ENCODE assay signal across 8 cellular contexts in the genomic region with DNA sequence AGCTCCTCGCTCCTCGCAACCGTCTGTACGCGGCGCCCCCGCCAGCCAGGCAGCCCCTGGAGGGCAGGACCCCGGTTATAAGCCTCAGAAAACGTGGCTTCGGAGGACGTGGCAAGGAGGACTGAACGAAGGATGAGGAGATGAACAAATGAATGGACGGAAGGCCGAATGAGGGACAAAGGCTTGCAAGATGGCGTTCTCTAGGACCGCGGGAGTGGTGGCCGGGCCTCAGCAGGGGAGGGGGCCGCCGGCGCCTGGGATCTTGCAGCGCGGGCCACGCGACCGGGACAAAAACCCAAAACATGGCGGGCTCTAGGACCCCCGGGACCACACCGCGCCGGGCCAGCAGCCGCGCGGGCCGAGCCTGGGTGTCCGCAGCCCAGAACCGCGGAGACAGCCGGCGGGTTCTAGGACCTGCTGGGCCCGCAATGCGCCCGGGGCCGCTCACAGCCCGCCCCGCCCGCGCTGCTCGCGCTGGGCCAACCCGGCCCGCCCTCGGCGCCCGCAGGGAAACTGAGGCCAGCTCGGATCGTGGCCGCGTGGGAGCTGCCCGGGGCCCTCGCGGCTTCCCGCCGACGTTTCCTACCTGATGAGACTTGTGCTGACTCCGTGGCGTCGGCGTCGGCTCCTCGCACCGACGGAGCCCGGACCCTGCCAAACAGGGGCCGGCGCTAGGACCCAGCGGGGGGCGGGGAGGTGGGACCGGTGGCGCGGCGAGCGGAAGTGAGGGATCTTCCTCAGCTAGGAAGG. TPM values are rescaled to one million over a fixed set of nuclear protein-coding genes. Genes with fewer than 3 reads are reported as not detected.
DNase-seq lines count a peak whose midpoint lies in the region; ATAC-seq and TF ChIP-seq lines count a peak whose summit lies in the region.

No MANE protein-coding gene starts in this region.

- DNase-seq in AG10803 (ENCODE audit: low read depth) (peak; percentile 90), NCI-H446 treated with DMSO at 0.1 percent for 48 hours (lab: John Stamatoyannopoulos, UW) (peak; percentile 73), chondrocyte (ENCODE audit: low spot score) (peak; percentile 95)
- DNase-seq in activated CD4-positive, alpha-beta T cell treated with anti-CD3 and anti-CD28 coated beads for 36 hours, result peak; percentile 95
- DNase-seq in stimulated activated CD4-positive, alpha-beta T cell treated with anti-CD3 and anti-CD28 coated beads, Interleukin-1b, Interleukin-23, amount 100 ng/mL, for 1 hour (ENCODE audit: low read depth in 2 of 2), result peak; percentile 53 to 86

- H3K27me3 Mint-ChIP-seq in activated CD4-positive, alpha-beta T cell treated with anti-CD3 and anti-CD28 coated beads for 36 hours, result no peaks in the 10 kb centered on the region
- no peaks in the 10 kb centered on the region for H3K27me3 Mint-ChIP-seq in chondrocyte (ENCODE audit: low read depth)

- peaks cover 28% of the 10 kb centered on the region for H3K36me3 Mint-ChIP-seq in activated CD4-positive, alpha-beta T cell treated with anti-CD3 and anti-CD28 coated beads for 36 hours (ENCODE audit: low read depth)
- peaks cover 5% of the 10 kb centered on the region for H3K36me3 Mint-ChIP-seq in chondrocyte (ENCODE audit: low read depth)

- intact Hi-C loops in activated CD4-positive, alpha-beta T cell treated with anti-CD3 and anti-CD28 coated beads for 36 hours (cut with DNase I, micrococcal nuclease), result loop anchor here (1.0 to 5.0 kb wide), 9 partner anchors 76 to 802 kb away; a partner anchor contains a TSS

- H3K4me1 Mint-ChIP-seq in activated CD4-positive, alpha-beta T cell treated with anti-CD3 and anti-CD28 coated beads for 36 hours, result peaks cover 34% of the 10 kb centered on the region
- H3K4me1 Mint-ChIP-seq in chondrocyte (ENCODE audit: low read depth), result peaks cover 28% of the 10 kb centered on the region

- peak overlapping the region; percentile 98 for H3K27ac Mint-ChIP-seq in activated CD4-positive, alpha-beta T cell treated with anti-CD3 and anti-CD28 coated beads for 36 hours
- peak overlapping the region; percentile 98 for H3K27ac Mint-ChIP-seq in chondrocyte (ENCODE audit: unreplicated experiment)

- peak overlapping the region; percentile 94 for H3K27ac ChIP-seq in layer of hippocampus (ENCODE audit: low read depth, low read length)

- POLR2A ChIA-PET in activated CD4-positive, alpha-beta T cell treated with anti-CD3 and anti-CD28 coated beads for 36 hours (lab: Charles Lee), result interaction anchor here (0.6 to 1.8 kb wide), 13 partner anchors 12 to 325 kb away, joined by 3 to 23 read pairs (median 4); a partner anchor contains a TSS

- peak overlapping the region; percentile 99 for H3K4me3 ChIP-seq in AG10803 (ENCODE audit: low read length)

- CTCF ChIA-PET in activated CD4-positive, alpha-beta T cell treated with anti-CD3 and anti-CD28 coated beads for 36 hours (lab: Charles Lee), result interaction anchor here (0.6 to 2.3 kb wide), 9 partner anchors 10 to 380 kb away, joined by 3 to 15 read pairs (median 5); a partner anchor contains a TSS

- H3K9me3 Mint-ChIP-seq in activated CD4-positive, alpha-beta T cell treated with anti-CD3 and anti-CD28 coated beads for 36 hours (ENCODE audit: low read depth), result no peaks in the 10 kb centered on the region
- H3K9me3 Mint-ChIP-seq in chondrocyte (ENCODE audit: low read depth), result no peaks in the 10 kb centered on the region

- ATAC-seq in GM19025 (IDR thresholded peaks at IDR 0.05; ENCODE audit: low read depth, unreplicated experiment) (peak; percentile 54), HG03196 (IDR thresholded peaks at IDR 0.05; ENCODE audit: unreplicated experiment) (peak; percentile 48)
- ATAC-seq in activated CD4-positive, alpha-beta T cell treated with anti-CD3 and anti-CD28 coated beads for 36 hours, result peak; percentile 53

- H3K4me3 Mint-ChIP-seq in activated CD4-positive, alpha-beta T cell treated with anti-CD3 and anti-CD28 coated beads for 36 hours, result peak overlapping the region; percentile 97
- peak overlapping the region; percentile 99 for H3K4me3 Mint-ChIP-seq in chondrocyte (ENCODE audit: unreplicated experiment)

- no peaks in the 10 kb centered on the region for H3K27me3 ChIP-seq in layer of hippocampus (ENCODE audit: control insufficient read depth, insufficient read depth, low read length)

- TF ChIP-seq CTCF in AG10803 (conservative IDR thresholded peaks at IDR 0.05; ENCODE audit: low read length), result no peak
- no peak for TF ChIP-seq CTCF in chondrocyte (IDR thresholded peaks at IDR 0.05)

RNA-seq across cellular contexts. Expression of a gene that starts 0.8 kb away (rescaled TPM):
- 1 to 10 TPM; 9.2 to 9.9 TPM for total RNA-seq in activated CD4-positive, alpha-beta T cell treated with anti-CD3 and anti-CD28 coated beads for 36 hours
- total RNA-seq in chondrocyte, result 14.1 to 18.9 TPM (median 15.2 TPM) in 3 replicates

RNA-seq across cellular contexts. Expression of a gene that starts 1.0 kb away (rescaled TPM):
- 10 to 100 TPM; 21.3 to 25.8 TPM for total RNA-seq in activated CD4-positive, alpha-beta T cell treated with anti-CD3 and anti-CD28 coated beads for 36 hours
- total RNA-seq in chondrocyte, result 13.8 to 17.3 TPM (median 15.2 TPM) in 3 replicates

RNA-seq across cellular contexts. Expression of a gene that starts 15.5 kb away (rescaled TPM):
- total RNA-seq in activated CD4-positive, alpha-beta T cell treated with anti-CD3 and anti-CD28 coated beads for 36 hours, result 1 to 10 TPM; 4.0 to 9.2 TPM
- 3.3 to 7.0 TPM (median 5.9 TPM) in 3 replicates for total RNA-seq in chondrocyte

RNA-seq across cellular contexts. Expression of a gene that starts 21.3 kb away (rescaled TPM):
- 10 to 100 TPM; 59.6 to 64.2 TPM for total RNA-seq in activated CD4-positive, alpha-beta T cell treated with anti-CD3 and anti-CD28 coated beads for 36 hours
- total RNA-seq in chondrocyte, result 167 to 199 TPM (median 193 TPM) in 3 replicates

RNA-seq across cellular contexts. Expression of a gene that starts 34.9 kb away (rescaled TPM):
- total RNA-seq in activated CD4-positive, alpha-beta T cell treated with anti-CD3 and anti-CD28 coated beads for 36 hours, result 10 to 100 TPM; 50.0 to 53.3 TPM
- 36.3 to 44.5 TPM (median 41.9 TPM) in 3 replicates for total RNA-seq in chondrocyte

Comparison
In these comparisons a context has a peak if more than half of its experiments do, and no peak if none do; other contexts are left out.
1. Peak in every context shown above with its lines: DNase-seq, ATAC-seq, H3K4me3 ChIP-seq and H3K27ac ChIP-seq.